9 cellular contexts compared by ENCODE assay signal in the genomic region with DNA sequence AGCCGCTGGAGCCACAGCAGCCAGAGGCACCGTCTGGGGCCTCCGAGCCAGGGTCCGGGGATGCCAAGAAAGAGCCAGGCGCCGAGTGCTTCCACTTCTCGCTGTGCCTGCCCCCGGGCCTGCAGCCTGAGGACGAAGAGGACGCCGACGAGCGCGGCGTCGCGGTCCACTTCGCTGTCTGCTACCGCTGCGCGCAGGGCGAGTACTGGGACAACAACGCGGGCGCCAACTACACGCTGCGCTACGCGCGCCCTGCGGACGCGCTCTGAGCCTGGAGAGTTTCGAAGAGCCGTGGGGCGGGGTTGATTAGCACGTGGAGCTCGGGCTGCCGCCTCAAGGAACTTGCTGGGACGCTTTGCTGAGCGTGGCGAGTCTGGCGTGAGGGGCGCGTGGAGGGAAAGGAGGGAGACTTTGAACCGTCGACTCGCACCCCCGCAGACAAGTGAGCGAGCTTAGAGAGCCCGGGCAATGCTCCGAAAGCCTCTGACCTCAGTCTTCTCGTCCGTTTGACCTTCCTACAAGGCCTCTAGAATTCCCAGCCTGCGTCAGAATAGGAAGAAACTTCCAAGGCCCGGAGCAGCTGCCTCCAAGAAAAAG. TPM values are rescaled to one million over a fixed set of nuclear protein-coding genes. Genes with fewer than 3 reads are reported as not detected.
DNase-seq lines count a peak whose midpoint lies in the region; ATAC-seq and TF ChIP-seq lines count a peak whose summit lies in the region.
"Had no signal": no experiment of that assay in that cellular context is flagged by ENCODE, and none has a peak within 500 bp of the region (broad histone marks: within the 10 kb centered on the region; RNA-seq: fewer than 3 reads in every experiment).

No MANE protein-coding gene starts in this region.

- H3K4me3 ChIP-seq in endodermal cell (ENCODE audit: low read length) (peak overlapping the region; percentile 75), muscle layer of duodenum (ENCODE audit: low read depth in 1 of 2, low read length in 2 of 2) (peak overlapping the region; percentile 3 to 87), tibial nerve (peak overlapping the region; percentile 42 to 70 (median 54))

- H3K36me3 ChIP-seq in endodermal cell (ENCODE audit: control insufficient read depth, insufficient read depth, low read length) (no peaks in the 10 kb centered on the region), muscle layer of duodenum (ENCODE audit: control insufficient read depth in 1 of 2, insufficient read depth in 2 of 2, low read length in 2 of 2) (no peaks in the 10 kb centered on the region), tibial nerve (no peaks in the 10 kb centered on the region)

- TF ChIP-seq CTCF in endodermal cell (conservative IDR thresholded peaks at IDR 0.05) = no peak
- no peak for TF ChIP-seq CTCF in tibial nerve (IDR thresholded peaks at IDR 0.05)

- DNase-seq in activated naive CD8-positive, alpha-beta T cell treated with anti-CD3 and anti-CD28 coated beads, Interleukin-2, amount 50 U/mL, for 24 hours = no peak
- DNase-seq in endodermal cell (peak; percentile 80), tibial nerve (ENCODE audit: low spot score in 2 of 2) (no peak), 8988T (no peak), DMS153 (lab: John Stamatoyannopoulos, UW) (no peak)

- H3K9me3 ChIP-seq in endodermal cell (ENCODE audit: control insufficient read depth, low read length) = no peaks in the 10 kb centered on the region
- no peaks in the 10 kb centered on the region for H3K9me3 ChIP-seq in muscle layer of duodenum (ENCODE audit: control insufficient read depth in 1 of 2, low read length in 2 of 2)
- no peaks in the 10 kb centered on the region for H3K9me3 ChIP-seq in tibial nerve

- peaks cover 25% of the 10 kb centered on the region for H3K27me3 Mint-ChIP-seq in activated naive CD8-positive, alpha-beta T cell
- H3K27me3 Mint-ChIP-seq in activated naive CD8-positive, alpha-beta T cell treated with anti-CD3 and anti-CD28 coated beads, Interleukin-2, amount 50 U/mL, for 24 hours = peaks cover 57% of the 10 kb centered on the region
- H3K27me3 Mint-ChIP-seq in endodermal cell (ENCODE audit: insufficient read depth) = peaks cover 76% of the 10 kb centered on the region

- H3K27ac ChIP-seq in endodermal cell (ENCODE audit: low read depth, low read length) = no peak overlapping the region
- no peak overlapping the region for H3K27ac ChIP-seq in muscle layer of duodenum (ENCODE audit: low read length)
- peak overlapping the region in 1 of 4 donors; percentile 88 for H3K27ac ChIP-seq in tibial nerve

- no peaks in the 10 kb centered on the region for H3K36me3 Mint-ChIP-seq in activated naive CD8-positive, alpha-beta T cell
- no peaks in the 10 kb centered on the region for H3K36me3 Mint-ChIP-seq in activated naive CD8-positive, alpha-beta T cell treated with anti-CD3 and anti-CD28 coated beads, Interleukin-2, amount 50 U/mL, for 24 hours (ENCODE audit: low read depth)
- no peaks in the 10 kb centered on the region for H3K36me3 Mint-ChIP-seq in endodermal cell (ENCODE audit: low read depth)

- H3K27ac Mint-ChIP-seq in activated naive CD8-positive, alpha-beta T cell = no peak overlapping the region
- H3K27ac Mint-ChIP-seq in activated naive CD8-positive, alpha-beta T cell treated with anti-CD3 and anti-CD28 coated beads, Interleukin-2, amount 50 U/mL, for 24 hours = no peak overlapping the region
- H3K27ac Mint-ChIP-seq in endodermal cell = no peak overlapping the region
- H3K27ac Mint-ChIP-seq: activated naive CD4-positive, alpha-beta T cell treated with anti-CD3 and anti-CD28 coated beads, Interleukin-2, amount 50 U/mL, for 72 hours had no signal

- H3K9me3 Mint-ChIP-seq in activated naive CD8-positive, alpha-beta T cell (ENCODE audit: low read depth) = no peaks in the 10 kb centered on the region
- H3K9me3 Mint-ChIP-seq in activated naive CD8-positive, alpha-beta T cell treated with anti-CD3 and anti-CD28 coated beads, Interleukin-2, amount 50 U/mL, for 24 hours = no peaks in the 10 kb centered on the region
- H3K9me3 Mint-ChIP-seq in endodermal cell = peaks cover 3% of the 10 kb centered on the region
- H3K9me3 Mint-ChIP-seq: activated naive CD4-positive, alpha-beta T cell treated with anti-CD3 and anti-CD28 coated beads, Interleukin-2, amount 50 U/mL, for 72 hours had no signal

- ATAC-seq in activated naive CD8-positive, alpha-beta T cell treated with anti-CD3 and anti-CD28 coated beads, Interleukin-2, amount 50 U/mL, for 24 hours = no peak
- no peak for ATAC-seq in GM19397 (IDR thresholded peaks at IDR 0.05; ENCODE audit: unreplicated experiment)

- peaks cover 15% of the 10 kb centered on the region for H3K4me1 Mint-ChIP-seq in activated naive CD8-positive, alpha-beta T cell (ENCODE audit: low read depth)
- peaks cover 3% of the 10 kb centered on the region for H3K4me1 Mint-ChIP-seq in activated naive CD8-positive, alpha-beta T cell treated with anti-CD3 and anti-CD28 coated beads, Interleukin-2, amount 50 U/mL, for 24 hours
- H3K4me1 Mint-ChIP-seq in endodermal cell = no peaks in the 10 kb centered on the region

- H3K4me1 ChIP-seq in endodermal cell (ENCODE audit: control insufficient read depth, insufficient read depth, low read length) (no peaks in the 10 kb centered on the region), muscle layer of duodenum (ENCODE audit: control insufficient read depth in 1 of 2, insufficient read depth in 2 of 2, low read length in 2 of 2) (peaks cover 0 to 14% of the 10 kb centered on the region in 2 donors), tibial nerve (peaks cover 0 to 19% (median 4%) of the 10 kb centered on the region in 4 donors)

- TF ChIP-seq EP300 in tibial nerve (IDR thresholded peaks at IDR 0.05) = no peak

- no peak overlapping the region for H3K9ac ChIP-seq in endodermal cell (ENCODE audit: extremely low read depth, low read length, poor library complexity, severe bottlenecking)

- H3K27me3 ChIP-seq in endodermal cell (ENCODE audit: control insufficient read depth, insufficient read depth, low read length, poor library complexity, severe bottlenecking) = peaks cover 81% of the 10 kb centered on the region
- no peaks in the 10 kb centered on the region for H3K27me3 ChIP-seq in muscle layer of duodenum (ENCODE audit: low read depth, low read length)
- H3K27me3 ChIP-seq in tibial nerve = no peaks in the 10 kb centered on the region

- peak overlapping the region; percentile 23 for H3K4me3 Mint-ChIP-seq in activated naive CD8-positive, alpha-beta T cell
- H3K4me3 Mint-ChIP-seq in activated naive CD8-positive, alpha-beta T cell treated with anti-CD3 and anti-CD28 coated beads, Interleukin-2, amount 50 U/mL, for 24 hours = no peak overlapping the region
- peak overlapping the region; percentile 57 for H3K4me3 Mint-ChIP-seq in endodermal cell

- WGBS in endodermal cell (ENCODE audit: insufficient coverage in 1 of 2, insufficient read length in 1 of 2), 2 experiments = 86 to 95% methylated on average over 29 to 56 of the region's 56 CpGs
- 23 to 41% methylated on average over 30 to 40 of the region's 56 CpGs for WGBS in tibial nerve, 2 donors

- no peak for TF ChIP-seq POLR2A in tibial nerve (IDR thresholded peaks at IDR 0.05)

RNA-seq across cellular contexts. Expression of gene PPP1R3G, which starts 1.3 kb away (rescaled TPM):
- total RNA-seq in endodermal cell (not detected), tibial nerve (1 to 10 TPM; 1.3 to 5.1 (median 2.1) TPM)
- polyA plus RNA-seq in endodermal cell (2013, experiment 1 of 2) = 0.18 TPM
- 0.17 TPM for polyA plus RNA-seq in endodermal cell (2013, experiment 2 of 2)
